Comparison of ENCODE assay signal across 26 cellular contexts in the genomic region with DNA sequence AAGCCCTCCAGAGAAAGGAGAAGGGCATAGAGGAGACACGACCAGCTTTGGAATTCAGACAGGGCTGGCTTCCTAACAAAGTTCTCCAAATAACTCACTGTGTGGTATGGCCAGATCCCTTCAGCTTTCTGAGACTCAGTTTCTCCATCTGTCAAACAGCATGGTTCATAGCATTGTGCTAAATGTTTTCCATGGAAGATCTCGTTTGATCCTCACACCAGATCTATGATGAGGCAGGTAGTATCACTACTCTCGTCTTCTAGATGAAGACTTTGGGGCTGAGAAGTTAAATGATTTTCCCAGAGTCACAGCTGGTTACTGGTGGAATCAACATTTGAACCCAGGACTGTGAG.
"Had no signal": no experiment of that assay in that cellular context is flagged by ENCODE, and none has a peak within 500 bp of the region (broad histone marks: within the 10 kb centered on the region; RNA-seq: fewer than 3 reads in every experiment).

No MANE protein-coding gene starts in this region.

- H3K4me3 Mint-ChIP-seq: dendritic cell treated with granulocyte-macrophage colony-stimulating factor and Interleukin-4, amounts not matched to agents 40 ng/mL and 50 ng/mL, for 4 days; effector memory CD8-positive, alpha-beta T cell; endodermal cell; immature natural killer cell; mesothelial cell of epicardium had no signal

- H2AFZ ChIP-seq: hepatocyte had no signal

- H3K27me3 Mint-ChIP-seq: dendritic cell treated with granulocyte-macrophage colony-stimulating factor and Interleukin-4, amounts not matched to agents 40 ng/mL and 50 ng/mL, for 4 days; effector memory CD8-positive, alpha-beta T cell had no signal

- H3K9me3 ChIP-seq: colonic mucosa, esophagus squamous epithelium, gastrocnemius medialis, heart left ventricle, left lung, lower lobe of right lung, mucosa of descending colon had no signal

- H3K79me2 ChIP-seq: hepatocyte had no signal

- H3K27ac Mint-ChIP-seq: dendritic cell treated with granulocyte-macrophage colony-stimulating factor and Interleukin-4, amounts not matched to agents 40 ng/mL and 50 ng/mL, for 4 days; effector memory CD8-positive, alpha-beta T cell; endodermal cell; immature natural killer cell; mesothelial cell of epicardium had no signal

- H3K36me3 ChIP-seq: colonic mucosa, esophagus squamous epithelium, gastrocnemius medialis, heart left ventricle, left lung, lower lobe of right lung had no signal

- H3K4me1 ChIP-seq: colonic mucosa, esophagus squamous epithelium, gastrocnemius medialis, heart left ventricle, left lung, lower lobe of right lung had no signal

- H3K4me1 Mint-ChIP-seq: endodermal cell, immature natural killer cell had no signal

- H3K27ac ChIP-seq: colonic mucosa, epithelial cell of prostate, esophagus squamous epithelium, gastrocnemius medialis, heart left ventricle, hepatocyte, left lung, lower lobe of right lung had no signal

- H3K4me2 ChIP-seq: hepatocyte had no signal

- H3K36me3 Mint-ChIP-seq: immature natural killer cell, mesothelial cell of epicardium had no signal

- H3K4me3 ChIP-seq: colonic mucosa, esophagus squamous epithelium, gastrocnemius medialis, heart left ventricle, hepatocyte, left lung, lower lobe of right lung, mucosa of descending colon had no signal

- H3K27me3 ChIP-seq: colonic mucosa, esophagus squamous epithelium, gastrocnemius medialis, hepatocyte, left lung had no signal

- H3K9me3 Mint-ChIP-seq: dendritic cell treated with granulocyte-macrophage colony-stimulating factor and Interleukin-4, amounts not matched to agents 40 ng/mL and 50 ng/mL, for 4 days; endodermal cell; immature natural killer cell; mesothelial cell of epicardium had no signal

- DNase-seq: cerebellar nuclear complex; colonic mucosa; cortex of kidney; effector CD8-positive, alpha-beta T cell; effector memory CD8-positive, alpha-beta T cell; endodermal cell; esophagus squamous epithelium; foreskin fibroblast; gastrocnemius medialis; heart left ventricle; immature natural killer cell; islet precursor cell; kidney; kidney glomerular epithelial cell; left cardiac atrium; left lung; left ventricle myocardium superior; lower lobe of right lung; mesenchymal stem cell; mucosa of descending colon had no signal

- ATAC-seq: effector memory CD8-positive, alpha-beta T cell; esophagus mucosa; gastrocnemius medialis; heart left ventricle; left cardiac atrium; left lung; left ventricle myocardium superior; lower lobe of right lung; mucosa of descending colon had no signal

- FAIRE-seq: endometrium, kidney had no signal
